ENCODE assay signal across 23 cellular contexts in the genomic region with DNA sequence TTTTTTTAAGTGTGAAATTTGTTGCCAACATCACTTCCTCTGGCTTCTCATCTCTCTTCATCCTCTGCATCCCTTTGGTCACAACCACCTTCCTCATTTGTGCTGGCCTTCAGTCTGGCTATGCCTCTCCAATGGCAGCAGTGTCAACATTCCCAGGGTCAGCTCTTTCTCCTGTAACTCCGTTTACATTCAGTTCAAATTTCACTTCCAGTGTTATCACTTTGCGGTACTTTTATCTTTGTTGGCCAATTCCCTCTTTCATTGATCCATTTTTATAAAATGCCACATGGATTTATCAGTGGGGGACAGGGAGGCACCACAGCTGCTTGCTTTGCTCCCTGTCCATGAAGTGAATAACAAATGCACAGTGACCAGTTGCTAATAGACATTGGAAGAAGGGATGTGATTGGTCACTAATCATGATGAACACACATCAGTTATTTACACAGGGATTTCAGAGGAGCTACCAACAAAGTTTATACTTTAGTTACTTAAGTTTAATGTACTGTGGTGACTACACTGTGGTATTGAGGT.
DNase-seq lines count a peak whose midpoint lies in the region; ATAC-seq and TF ChIP-seq lines count a peak whose summit lies in the region.
"Had no signal": no experiment of that assay in that cellular context is flagged by ENCODE, and none has a peak within 500 bp of the region (broad histone marks: within the 10 kb centered on the region; RNA-seq: fewer than 3 reads in every experiment).

No MANE protein-coding gene starts in this region.

- H3K27ac ChIP-seq in PC-3 (ENCODE audit: low read length) = no peak overlapping the region
- H3K27ac ChIP-seq: cardiac muscle cell, skin epidermis, suprapubic skin, uterus had no signal

- H3K9ac ChIP-seq in PC-3 (ENCODE audit: low read length) = no peak overlapping the region

- intact Hi-C loops in PC-3 (cut with micrococcal nuclease) = no loop called here

- H2AFZ ChIP-seq in PC-3 (ENCODE audit: low read length) = no peak overlapping the region

- BruUV-seq in PC-3 (replicated peaks; lab: Mats Ljungman, UMichigan) = no TSS peak

- no peaks in the 10 kb centered on the region for H3F3A ChIP-seq in PC-3 (ENCODE audit: low read length, unreplicated experiment)

- H4K20me1 ChIP-seq in PC-3 (ENCODE audit: low read length) = no peaks in the 10 kb centered on the region

- H3K4me3 ChIP-seq in PC-3 (ENCODE audit: low read length) (no peak overlapping the region), choroid plexus epithelial cell (ENCODE audit: low read depth, low read length) (no peak overlapping the region), MG63 (no peak overlapping the region)
- H3K4me3 ChIP-seq: cardiac muscle cell, skin epidermis, suprapubic skin, uterus had no signal

- H3K27me3 ChIP-seq in PC-3 (ENCODE audit: low read length) = no peaks in the 10 kb centered on the region
- no peaks in the 10 kb centered on the region for H3K27me3 ChIP-seq in MG63
- H3K27me3 ChIP-seq: cardiac muscle cell, suprapubic skin, uterus had no signal

- no peaks in the 10 kb centered on the region for H3K9me3 ChIP-seq in PC-3 (ENCODE audit: low read length)
- no peaks in the 10 kb centered on the region for H3K9me3 ChIP-seq in MG63
- H3K9me3 ChIP-seq: suprapubic skin, uterus had no signal

- no peaks in the 10 kb centered on the region for H3K9me2 ChIP-seq in PC-3 (replicated peaks; ENCODE audit: low read length)

- POLR2A ChIA-PET in PC-3 (lab: Charles Lee; ENCODE audit: unreplicated experiment) = interaction anchor here (0.6 kb wide), 1 partner anchor 26 kb away, joined by 3 read pairs; no protein-coding TSS in a partner anchor

- no peaks in the 10 kb centered on the region for H3K79me2 ChIP-seq in PC-3 (ENCODE audit: low read length)

- DNase-seq in H4 (ENCODE audit: low spot score) = peak; percentile 23
- DNase-seq in PC-3 = peak; percentile 38
- peak; percentile 31 for DNase-seq in choroid plexus epithelial cell (ENCODE audit: low read depth)
- DNase-seq in renal cortical epithelial cell (ENCODE audit: low read depth) = peak; percentile 70
- DNase-seq in COLO668 (lab: John Stamatoyannopoulos, UW; ENCODE audit: unreplicated experiment) = no peak
- DNase-seq in MG63 = no peak
- DNase-seq: activated CD4-positive, CD25-positive, alpha-beta regulatory T cell treated with anti-CD3 and anti-CD28 coated beads, Interleukin-2, amount 50 U/mL, for 72 hours; activated CD8-positive, alpha-beta T cell treated with anti-CD3 and anti-CD28 coated beads for 36 hours; activated gamma-delta T cell; activated T-cell treated with anti-CD3 and anti-CD28 coated beads for 4 hours; CD8-positive, alpha-beta memory T cell; DND-41; hippocampal formation; NCI-H187 treated with DMSO at 0.1 percent for 48 hours; NCI-H2227 treated with DMSO at 0.1 percent for 48 hours; NCI-H748 treated with DMSO at 0.1 percent for 48 hours; stimulated activated CD4-positive, alpha-beta T cell treated with anti-CD3 and anti-CD28 coated beads, Interleukin-2, amount 100 ng/mL, for 24 hours; uterus had no signal

- no peak for TF ChIP-seq CTCF in PC-3 (conservative IDR thresholded peaks at IDR 0.05; ENCODE audit: low read depth, low read length)
- no peak for TF ChIP-seq CTCF in choroid plexus epithelial cell (conservative IDR thresholded peaks at IDR 0.05; ENCODE audit: low read depth, low read length)

- no peak overlapping the region for H3K4me2 ChIP-seq in PC-3 (ENCODE audit: low read length)

- H3K36me3 ChIP-seq in PC-3 (ENCODE audit: low read depth, low read length) = no peaks in the 10 kb centered on the region
- no peaks in the 10 kb centered on the region for H3K36me3 ChIP-seq in MG63
- H3K36me3 ChIP-seq: cardiac muscle cell, uterus had no signal

- CTCF ChIA-PET in PC-3 (lab: Charles Lee) = no interaction called here

- peak; percentile 61 for ATAC-seq in PC-3
- no peak for ATAC-seq in HG03521 (IDR thresholded peaks at IDR 0.05; ENCODE audit: unreplicated experiment)
- ATAC-seq: activated CD8-positive, alpha-beta T cell treated with anti-CD3 and anti-CD28 coated beads for 36 hours; stimulated activated memory B cell treated with anti-CD40 and anti-IgM and Interleukin-4, amounts not matched to agents 10 μg/mL and 1 μg/mL and 100 μg/mL, for 72 hours had no signal

- no peaks in the 10 kb centered on the region for H3K4me1 ChIP-seq in PC-3 (ENCODE audit: insufficient read depth, low read length)
- H3K4me1 ChIP-seq: suprapubic skin, uterus had no signal

Comparison
In these comparisons a context has a peak if more than half of its experiments do, and no peak if none do; other contexts are left out.
1. DNase-seq: peak in H4 (single experiment), PC-3 (single experiment), choroid plexus epithelial cell (single experiment) and renal cortical epithelial cell (single experiment); none in COLO668 (single experiment) and MG63 (single experiment).